Comparison of ENCODE assay signal across 20 cellular contexts in genomic region chr17:9306086-9306485, GRCh38.
DNase-seq lines count a peak whose midpoint lies in the region; ATAC-seq and TF ChIP-seq lines count a peak whose summit lies in the region.
"Had no signal": no experiment of that assay in that cellular context is flagged by ENCODE, and none has a peak within 500 bp of the region (broad histone marks: within the 10 kb centered on the region; RNA-seq: fewer than 3 reads in every experiment).

No MANE protein-coding gene starts in this region.

- DNase-seq in IMR-90 (peak; percentile 24), epithelial cell of esophagus (ENCODE audit: low read depth) (peak; percentile 69), mesendoderm (peak; percentile 45), T-helper 1 cell (no peak), sciatic nerve (ENCODE audit: low spot score) (no peak), heart right ventricle (no peak)
- DNase-seq: ACHN; CD4-positive, alpha-beta T cell; DMS79; GM23248; KBM-7; NCI-H1092 treated with DMSO at 0.1 percent for 48 hours; NCI-H1694; NCI-H345; PC-9 had no signal

- POLR2A ChIA-PET in IMR-90 (lab: Charles Lee; ENCODE audit: unreplicated experiment) = no interaction called here

- H3K36me3 ChIP-seq in IMR-90 (ENCODE audit: control insufficient read depth, insufficient read depth, low read length) = no peaks in the 10 kb centered on the region
- no peaks in the 10 kb centered on the region for H3K36me3 ChIP-seq in mesendoderm (ENCODE audit: control insufficient read depth, insufficient read depth, low read length)
- H3K36me3 ChIP-seq in heart right ventricle = no peaks in the 10 kb centered on the region

- no peaks in the 10 kb centered on the region for H3K79me1 ChIP-seq in IMR-90 (ENCODE audit: low read depth in 1 of 2, low read length in 2 of 2)
- no peaks in the 10 kb centered on the region for H3K79me1 ChIP-seq in mesendoderm (ENCODE audit: low read length)

- no peaks in the 10 kb centered on the region for H3K9me1 ChIP-seq in IMR-90 (ENCODE audit: insufficient read depth, low read length)

- H2BK15ac ChIP-seq in IMR-90 (ENCODE audit: low read depth, low read length) (no peak overlapping the region), mesendoderm (replicated peaks; ENCODE audit: low read depth) (no peak overlapping the region)

- no peak overlapping the region for H3K23ac ChIP-seq in IMR-90 (ENCODE audit: low read depth, low read length)
- no peak overlapping the region for H3K23ac ChIP-seq in mesendoderm (ENCODE audit: low read length)

- H2BK20ac ChIP-seq in IMR-90 (ENCODE audit: low read depth, low read length) = no peak overlapping the region

- no peak for TF ChIP-seq CTCF in IMR-90 (conservative IDR thresholded peaks at IDR 0.05; ENCODE audit: low read depth, low read length)
- TF ChIP-seq CTCF in epithelial cell of esophagus (IDR thresholded peaks at IDR 0.05; ENCODE audit: insufficient read depth, low read depth, low read length, missing control alignments) = no peak
- TF ChIP-seq CTCF in heart right ventricle (IDR thresholded peaks at IDR 0.05) = no peak

- dilution Hi-C loops in IMR-90 (cut with HindIII; ENCODE audit: low sequenced_read_pairs, unreplicated experiment) = no loop called here

- no peaks in the 10 kb centered on the region for H3K27me3 ChIP-seq in IMR-90 (ENCODE audit: control insufficient read depth, insufficient read depth, low read length)
- H3K27me3 ChIP-seq in mesendoderm (ENCODE audit: insufficient read depth, low read length, poor library complexity) = peaks cover 2% of the 10 kb centered on the region
- H3K27me3 ChIP-seq in heart right ventricle = no peaks in the 10 kb centered on the region

- intact Hi-C loops in IMR-90 (cut with micrococcal nuclease) (loop anchor here (1.0 to 10.0 kb wide), 2 partner anchors 23 to 79 kb away; no protein-coding TSS in a partner anchor), sciatic nerve (cut with DNase I) (no loop called here), heart right ventricle (cut with DNase I) (no loop called here)

- no peak overlapping the region for H2AK9ac ChIP-seq in IMR-90 (replicated peaks; ENCODE audit: low read depth, low read length, poor library complexity)

- H2AFZ ChIP-seq in IMR-90 (replicated peaks; ENCODE audit: low read length, poor library complexity) = no peak overlapping the region
- H2AFZ ChIP-seq: GM23248, PC-9 had no signal

- H4K91ac ChIP-seq in IMR-90 (ENCODE audit: insufficient read depth, low read depth, low read length) = no peak overlapping the region

- H3K18ac ChIP-seq in IMR-90 (ENCODE audit: low read depth, low read length) (no peak overlapping the region), mesendoderm (ENCODE audit: low read length) (no peak overlapping the region)

- no peak overlapping the region for H3K56ac ChIP-seq in IMR-90 (ENCODE audit: extremely low read depth, insufficient read depth, low read length)
- H3K56ac ChIP-seq in mesendoderm (ENCODE audit: low read length) = no peak overlapping the region

- H3K4me2 ChIP-seq in IMR-90 (ENCODE audit: low read depth, low read length) (no peak overlapping the region), mesendoderm (ENCODE audit: low read length) (no peak overlapping the region)
- H3K4me2 ChIP-seq: PC-9 had no signal

- no peaks in the 10 kb centered on the region for H3K79me2 ChIP-seq in mesendoderm (ENCODE audit: control insufficient read depth, insufficient read depth, low read length)

- H4K8ac ChIP-seq in IMR-90 (ENCODE audit: low read depth in 2 of 2, low read length in 2 of 2) = no peak overlapping the region
- H4K8ac ChIP-seq in mesendoderm (ENCODE audit: low read depth, low read length) = no peak overlapping the region

- no peak overlapping the region for H2BK120ac ChIP-seq in IMR-90 (ENCODE audit: low read depth, low read length)
- H2BK120ac ChIP-seq in mesendoderm (ENCODE audit: low read depth, low read length) = no peak overlapping the region

- no peak overlapping the region for H3K27ac ChIP-seq in IMR-90 (ENCODE audit: insufficient read depth, low read length)
- no peak overlapping the region for H3K27ac ChIP-seq in mesendoderm (ENCODE audit: low read depth, low read length)
- no peak overlapping the region for H3K27ac ChIP-seq in heart right ventricle
- H3K27ac ChIP-seq: GM23248, HL-60, PC-9 had no signal

- H4K20me1 ChIP-seq in IMR-90 (ENCODE audit: insufficient read depth, low read length) = no peaks in the 10 kb centered on the region

- H3K14ac ChIP-seq in IMR-90 (replicated peaks; ENCODE audit: low read depth, low read length) = no peak overlapping the region

- H3K4ac ChIP-seq in IMR-90 (ENCODE audit: low read depth, low read length) (no peak overlapping the region), mesendoderm (ENCODE audit: low read depth, low read length) (no peak overlapping the region)

- no peak overlapping the region for H3K4me3 Mint-ChIP-seq in activated T-helper 17 cell treated with anti-CD3 and anti-CD28 coated beads, Interleukin-2, amount 50 U/mL, for 72 hours
- H3K4me3 Mint-ChIP-seq: B cell; CD4-positive, alpha-beta T cell had no signal

- H3K9me3 ChIP-seq in IMR-90 (ENCODE audit: control insufficient read depth, insufficient read depth, low read length) (no peaks in the 10 kb centered on the region), heart right ventricle (no peaks in the 10 kb centered on the region)

- WGBS in IMR-90 (ENCODE audit: extremely low coverage in 2 of 2, insufficient read length in 1 of 2), 2 experiments = no CpG with 5 or more reads among the region's 6 CpGs
- WGBS in mesendoderm (ENCODE audit: extremely low coverage, insufficient coverage, low lambda C conversion rate) = no CpG with 5 or more reads among the region's 6 CpGs
- 88 to 90% methylated on average over 6 of the region's 6 CpGs for WGBS in heart right ventricle, 2 donors

- in situ Hi-C loops in IMR-90 (cut with MboI; ENCODE audit: low sequenced_read_pairs) = no loop called here

- no peak for TF ChIP-seq POLR2A in IMR-90 (IDR thresholded peaks at IDR 0.05; ENCODE audit: low read depth, low read length)

- H4K5ac ChIP-seq in IMR-90 (ENCODE audit: low read depth, low read length) (no peak overlapping the region), mesendoderm (ENCODE audit: low read length) (no peak overlapping the region)

- H3K4me1 Mint-ChIP-seq in activated T-helper 17 cell treated with anti-CD3 and anti-CD28 coated beads, Interleukin-2, amount 50 U/mL, for 72 hours = no peaks in the 10 kb centered on the region

- no peaks in the 10 kb centered on the region for H3K27me3 Mint-ChIP-seq in activated T-helper 17 cell treated with anti-CD3 and anti-CD28 coated beads, Interleukin-2, amount 50 U/mL, for 72 hours
- H3K27me3 Mint-ChIP-seq: B cell; CD4-positive, alpha-beta T cell had no signal

- H3K9ac ChIP-seq in IMR-90 (ENCODE audit: low read depth, low read length) = no peak overlapping the region
- no peak overlapping the region for H3K9ac ChIP-seq in mesendoderm (ENCODE audit: low read length)
- H3K9ac ChIP-seq: GM23248 had no signal

- H3K4me1 ChIP-seq in IMR-90 (ENCODE audit: control insufficient read depth, insufficient read depth, low read length) = no peaks in the 10 kb centered on the region; the same call in none of the 2 replicates
- peaks cover 11% of the 10 kb centered on the region for H3K4me1 ChIP-seq in mesendoderm (ENCODE audit: control insufficient read depth, low read depth, low read length)
- no peaks in the 10 kb centered on the region for H3K4me1 ChIP-seq in heart right ventricle

- no peak overlapping the region for H3K27ac Mint-ChIP-seq in activated T-helper 17 cell treated with anti-CD3 and anti-CD28 coated beads, Interleukin-2, amount 50 U/mL, for 72 hours
- H3K27ac Mint-ChIP-seq: B cell; CD4-positive, alpha-beta T cell had no signal

- ATAC-seq in IMR-90 (ENCODE audit: low read depth) = no peak
- peak; percentile 95 for ATAC-seq in activated T-helper 17 cell treated with anti-CD3 and anti-CD28 coated beads, Interleukin-2, amount 50 U/mL, for 72 hours (replicated peaks)
- ATAC-seq in HG02970 (IDR thresholded peaks at IDR 0.05; ENCODE audit: low FRiP score, unreplicated experiment) = no peak
- ATAC-seq in sciatic nerve = no peak
- ATAC-seq in heart right ventricle = no peak
- ATAC-seq: Right ventricle myocardium inferior had no signal

- no peak overlapping the region for H3K4me3 ChIP-seq in IMR-90 (ENCODE audit: insufficient read depth, low read depth, low read length)
- H3K4me3 ChIP-seq in epithelial cell of esophagus (ENCODE audit: low read length) = no peak overlapping the region
- H3K4me3 ChIP-seq in mesendoderm (ENCODE audit: low read length) = no peak overlapping the region
- H3K4me3 ChIP-seq in heart right ventricle = no peak overlapping the region
- H3K4me3 ChIP-seq: GM23248, PC-9 had no signal

- CTCF ChIA-PET in IMR-90 (lab: Yijun Ruan, JAX) = no interaction called here

- BruUV-seq in IMR-90 (replicated peaks; lab: Mats Ljungman, UMichigan) = no TSS peak

- no peaks in the 10 kb centered on the region for H3K36me3 Mint-ChIP-seq in activated T-helper 17 cell treated with anti-CD3 and anti-CD28 coated beads, Interleukin-2, amount 50 U/mL, for 72 hours (ENCODE audit: low read depth)

- H2BK5ac ChIP-seq in IMR-90 (ENCODE audit: low read depth, low read length, poor library complexity, severe bottlenecking) (no peak overlapping the region), mesendoderm (ENCODE audit: low read length) (no peak overlapping the region)

- no peaks in the 10 kb centered on the region for H3K9me3 Mint-ChIP-seq in activated T-helper 17 cell treated with anti-CD3 and anti-CD28 coated beads, Interleukin-2, amount 50 U/mL, for 72 hours
- H3K9me3 Mint-ChIP-seq: CD4-positive, alpha-beta T cell had no signal

- H2AK5ac ChIP-seq in IMR-90 (ENCODE audit: low read depth, low read length) (no peak overlapping the region), mesendoderm (ENCODE audit: low read length) (no peak overlapping the region)

- no peak for TF ChIP-seq RAD21 in IMR-90 (IDR thresholded peaks at IDR 0.05; ENCODE audit: low read length)

TF ChIP-seq in IMR-90, 13 proteins besides CTCF, POLR2A, EP300 and RAD21 (continues in another document):
- TF ChIP-seq RCOR1 (IDR thresholded peaks at IDR 0.05; ENCODE audit: insufficient replicate concordance, low read length) (no peak), CHD1 (IDR thresholded peaks at IDR 0.05; ENCODE audit: low read depth, low read length) (no peak), RFX5 (IDR thresholded peaks at IDR 0.05; ENCODE audit: low read depth, low read length) (no peak), MXI1 (IDR thresholded peaks at IDR 0.05; ENCODE audit: borderline replicate concordance, low read depth, low read length) (no peak), CEBPB (IDR thresholded peaks at IDR 0.05; ENCODE audit: low read depth, low read length) (no peak), MAZ (IDR thresholded peaks at IDR 0.05; ENCODE audit: borderline replicate concordance, low read depth, low read length) (no peak), SMC3 (IDR thresholded peaks at IDR 0.05; ENCODE audit: low read depth, low read length) (no peak), BHLHE40 (IDR thresholded peaks at IDR 0.05; ENCODE audit: low read depth, low read length) (no peak)

Comparison
In these comparisons a context has a peak if more than half of its experiments do, and no peak if none do; other contexts are left out.
1. DNase-seq: peak in IMR-90 (single experiment), epithelial cell of esophagus (single experiment) and mesendoderm (single experiment); none in T-helper 1 cell (0 of 5), sciatic nerve (single experiment) and heart right ventricle (0 of 2).